Comparison of ENCODE assay signal across 32 cellular contexts in genomic region chr9:108259917-108260675, GRCh38.
DNase-seq lines count a peak whose midpoint lies in the region; ATAC-seq and TF ChIP-seq lines count a peak whose summit lies in the region.
"Had no signal": no experiment of that assay in that cellular context is flagged by ENCODE, and none has a peak within 500 bp of the region (broad histone marks: within the 10 kb centered on the region; RNA-seq: fewer than 3 reads in every experiment).

No MANE protein-coding gene starts in this region.

- no peak overlapping the region for H3K27ac Mint-ChIP-seq in activated T-helper 1 cell treated with anti-CD3 and anti-CD28 coated beads, Interleukin-12 subunit alpha, Interleukin-12 subunit beta, Interleukin-2, Interleukin-4 antibody, amounts not matched to agents 30 ng/mL and 10 ng/mL and 1 ng/mL, durations not matched to agents 14 hours and 24 hours and 36 hours
- H3K27ac Mint-ChIP-seq: activated CD4-positive, alpha-beta memory T cell treated with anti-CD3 and anti-CD28 coated beads for 36 hours; activated T-helper 17 cell treated with anti-CD3 and anti-CD28 coated beads, Interleukin-2, amount 50 U/mL, for 72 hours; stimulated activated naive CD8-positive, alpha-beta T cell treated with anti-CD3 and anti-CD28 coated beads, Interleukin-15, amount 100 ng/mL, for 72 hours; T-helper 2 cell treated with Interferon-gamma antibody and Interleukin-4, amounts not matched to agents 5 μg/mL and 100 μg/mL, for 36 hours had no signal

- peak; percentile 88 for ATAC-seq in RWPE2 (ENCODE audit: low read depth)
- ATAC-seq: activated T-helper 17 cell treated with anti-CD3 and anti-CD28 coated beads, Interleukin-2, amount 50 U/mL, for 72 hours; gastroesophageal sphincter; HepG2; left cardiac atrium; pancreas; stimulated activated naive CD8-positive, alpha-beta T cell treated with anti-CD3 and anti-CD28 coated beads, Interleukin-15, amount 100 ng/mL, for 72 hours had no signal

- intact Hi-C loops in activated T-helper 1 cell treated with anti-CD3 and anti-CD28 coated beads, Interleukin-12 subunit alpha, Interleukin-12 subunit beta, Interleukin-2, Interleukin-4 antibody, amounts not matched to agents 30 ng/mL and 10 ng/mL and 1 ng/mL, durations not matched to agents 14 hours and 24 hours and 36 hours (cut with micrococcal nuclease), result no loop called here

- H3K4me3 ChIP-seq in RWPE2 (ENCODE audit: severe bottlenecking) (no peak overlapping the region), fibroblast of mammary gland (ENCODE audit: control insufficient read depth, low read depth, low read length) (no peak overlapping the region), brain microvascular endothelial cell (ENCODE audit: low read depth, low read length) (no peak overlapping the region)
- H3K4me3 ChIP-seq: gastroesophageal sphincter, hepatocyte, pancreas, right atrium auricular region, thyroid gland, uterus had no signal

- H3K36me3 Mint-ChIP-seq in activated T-helper 1 cell treated with anti-CD3 and anti-CD28 coated beads, Interleukin-12 subunit alpha, Interleukin-12 subunit beta, Interleukin-2, Interleukin-4 antibody, amounts not matched to agents 30 ng/mL and 10 ng/mL and 1 ng/mL, durations not matched to agents 14 hours and 24 hours and 36 hours (ENCODE audit: low read depth), result no peaks in the 10 kb centered on the region
- H3K36me3 Mint-ChIP-seq: activated CD4-positive, alpha-beta memory T cell treated with anti-CD3 and anti-CD28 coated beads for 36 hours had no signal

- H3K9me3 ChIP-seq in RWPE2 (ENCODE audit: severe bottlenecking), result no peaks in the 10 kb centered on the region
- H3K9me3 ChIP-seq: gastroesophageal sphincter, pancreas, right atrium auricular region, thyroid gland, uterus had no signal

- peaks cover 14% of the 10 kb centered on the region for H3K4me1 ChIP-seq in RWPE2 (ENCODE audit: insufficient read depth, poor library complexity, severe bottlenecking)
- H3K4me1 ChIP-seq: gastroesophageal sphincter, pancreas, right atrium auricular region, thyroid gland, uterus had no signal

- H3K27ac ChIP-seq in RWPE2 (ENCODE audit: poor library complexity, severe bottlenecking), result peak overlapping the region; percentile 72
- no peak overlapping the region for H3K27ac ChIP-seq in brain microvascular endothelial cell
- H3K27ac ChIP-seq: gastroesophageal sphincter, hepatocyte, pancreas, right atrium auricular region, thyroid gland, uterus had no signal

- H3K27me3 Mint-ChIP-seq in activated T-helper 1 cell treated with anti-CD3 and anti-CD28 coated beads, Interleukin-12 subunit alpha, Interleukin-12 subunit beta, Interleukin-2, Interleukin-4 antibody, amounts not matched to agents 30 ng/mL and 10 ng/mL and 1 ng/mL, durations not matched to agents 14 hours and 24 hours and 36 hours (ENCODE audit: insufficient read depth), result no peaks in the 10 kb centered on the region
- H3K27me3 Mint-ChIP-seq: activated CD4-positive, alpha-beta memory T cell treated with anti-CD3 and anti-CD28 coated beads for 36 hours; activated T-helper 17 cell treated with anti-CD3 and anti-CD28 coated beads, Interleukin-2, amount 50 U/mL, for 72 hours; stimulated activated naive CD8-positive, alpha-beta T cell treated with anti-CD3 and anti-CD28 coated beads, Interleukin-15, amount 100 ng/mL, for 72 hours had no signal

- no peak for TF ChIP-seq CTCF in RWPE2 (IDR thresholded peaks at IDR 0.05; ENCODE audit: poor library complexity, severe bottlenecking)
- TF ChIP-seq CTCF in fibroblast of mammary gland (conservative IDR thresholded peaks at IDR 0.05; ENCODE audit: control insufficient read depth, insufficient read depth, low read depth, low read length), result no peak
- no peak for TF ChIP-seq CTCF in brain microvascular endothelial cell (IDR thresholded peaks at IDR 0.05; ENCODE audit: low read depth, low read length, missing control alignments)

- H3K27me3 ChIP-seq in RWPE2 (ENCODE audit: insufficient read depth, poor library complexity, severe bottlenecking) (no peaks in the 10 kb centered on the region), brain microvascular endothelial cell (replicated peaks) (no peaks in the 10 kb centered on the region)
- H3K27me3 ChIP-seq: gastroesophageal sphincter, hepatocyte, pancreas, right atrium auricular region, thyroid gland, uterus had no signal

- H3K4me3 Mint-ChIP-seq in activated T-helper 1 cell treated with anti-CD3 and anti-CD28 coated beads, Interleukin-12 subunit alpha, Interleukin-12 subunit beta, Interleukin-2, Interleukin-4 antibody, amounts not matched to agents 30 ng/mL and 10 ng/mL and 1 ng/mL, durations not matched to agents 14 hours and 24 hours and 36 hours, result no peak overlapping the region
- H3K4me3 Mint-ChIP-seq: activated CD4-positive, alpha-beta memory T cell treated with anti-CD3 and anti-CD28 coated beads for 36 hours; activated T-helper 17 cell treated with anti-CD3 and anti-CD28 coated beads, Interleukin-2, amount 50 U/mL, for 72 hours; neural crest cell; stimulated activated naive CD8-positive, alpha-beta T cell treated with anti-CD3 and anti-CD28 coated beads, Interleukin-15, amount 100 ng/mL, for 72 hours; T-helper 2 cell treated with Interferon-gamma antibody and Interleukin-4, amounts not matched to agents 5 μg/mL and 100 μg/mL, for 36 hours had no signal

- H3K36me3 ChIP-seq in RWPE2 (ENCODE audit: low read depth) (no peaks in the 10 kb centered on the region), brain microvascular endothelial cell (replicated peaks) (no peaks in the 10 kb centered on the region)
- H3K36me3 ChIP-seq: gastroesophageal sphincter, pancreas, right atrium auricular region, thyroid gland, uterus had no signal

- in situ Hi-C loops in brain microvascular endothelial cell (cut with HindIII; ENCODE audit: low pct_ligation_motif_present, low sequenced_read_pairs), result no loop called here

- no peaks in the 10 kb centered on the region for H3K9me3 Mint-ChIP-seq in activated T-helper 1 cell treated with anti-CD3 and anti-CD28 coated beads, Interleukin-12 subunit alpha, Interleukin-12 subunit beta, Interleukin-2, Interleukin-4 antibody, amounts not matched to agents 30 ng/mL and 10 ng/mL and 1 ng/mL, durations not matched to agents 14 hours and 24 hours and 36 hours
- H3K9me3 Mint-ChIP-seq: activated CD4-positive, alpha-beta memory T cell treated with anti-CD3 and anti-CD28 coated beads for 36 hours; stimulated activated naive CD8-positive, alpha-beta T cell treated with anti-CD3 and anti-CD28 coated beads, Interleukin-15, amount 100 ng/mL, for 72 hours; T-helper 2 cell treated with Interferon-gamma antibody and Interleukin-4, amounts not matched to agents 5 μg/mL and 100 μg/mL, for 36 hours had no signal

- DNase-seq in EL (peak; percentile 19), RWPE2 (ENCODE audit: low spot score) (no peak), fibroblast of mammary gland (ENCODE audit: low read depth) (peak; percentile 11), renal cortical epithelial cell (ENCODE audit: low read depth) (peak; percentile 28), SIG-M5 treated with dmso at 0.1 percent for 504 hours (lab: John Stamatoyannopoulos, UW; ENCODE audit: unreplicated experiment) (no peak), NCI-H446 (lab: John Stamatoyannopoulos, UW) (no peak), brain microvascular endothelial cell (no peak)
- no peak for DNase-seq in activated T-helper 1 cell treated with anti-CD3 and anti-CD28 coated beads, Interleukin-12 subunit alpha, Interleukin-12 subunit beta, Interleukin-2, Interleukin-4 antibody, amounts not matched to agents 30 ng/mL and 10 ng/mL and 1 ng/mL, durations not matched to agents 14 hours and 24 hours and 36 hours (ENCODE audit: low spot score)
- DNase-seq: activated CD4-positive, alpha-beta memory T cell treated with anti-CD3 and anti-CD28 coated beads for 36 hours; activated CD4-positive, alpha-beta T cell treated with anti-CD3 and anti-CD28 coated beads for 1 hour; activated CD8-positive, alpha-beta memory T cell treated with anti-CD3 and anti-CD28 coated beads, Interleukin-2, amount 50 U/mL, for 48 hours; activated naive CD4-positive, alpha-beta T cell treated with anti-CD3 and anti-CD28 coated beads, Interleukin-2, amount 50 U/mL, for 16 hours; amniotic stem cell; DMS153; effector CD4-positive, alpha-beta T cell; left cardiac atrium; MV-4-11; NCI-H1436 treated with DMSO at 0.1 percent for 48 hours; NCI-H226; pancreas; SHP77 treated with DMSO at 0.1 percent for 48 hours; stimulated activated CD4-positive, alpha-beta T cell treated with anti-CD3 and anti-CD28 coated beads, Interleukin-1b, Interleukin-23, amount 100 ng/mL, for 48 hours; stimulated activated naive CD8-positive, alpha-beta T cell treated with anti-CD3 and anti-CD28 coated beads, Interleukin-15, amount 100 ng/mL, for 72 hours; thyroid gland; uterus had no signal

- no peaks in the 10 kb centered on the region for H3K4me1 Mint-ChIP-seq in activated T-helper 1 cell treated with anti-CD3 and anti-CD28 coated beads, Interleukin-12 subunit alpha, Interleukin-12 subunit beta, Interleukin-2, Interleukin-4 antibody, amounts not matched to agents 30 ng/mL and 10 ng/mL and 1 ng/mL, durations not matched to agents 14 hours and 24 hours and 36 hours (ENCODE audit: low read depth)
- H3K4me1 Mint-ChIP-seq: activated T-helper 17 cell treated with anti-CD3 and anti-CD28 coated beads, Interleukin-2, amount 50 U/mL, for 72 hours; neural crest cell; stimulated activated naive CD8-positive, alpha-beta T cell treated with anti-CD3 and anti-CD28 coated beads, Interleukin-15, amount 100 ng/mL, for 72 hours had no signal

Comparison
In these comparisons a context has a peak if more than half of its experiments do, and no peak if none do; other contexts are left out.
1. DNase-seq: peak in EL (single experiment), fibroblast of mammary gland (single experiment) and renal cortical epithelial cell (single experiment); none in RWPE2 (single experiment), SIG-M5 treated with dmso at 0.1 percent for 504 hours (single experiment), NCI-H446 (0 of 2), brain microvascular endothelial cell (single experiment) and activated T-helper 1 cell treated with anti-CD3 and anti-CD28 coated beads, Interleukin-12 subunit alpha, Interleukin-12 subunit beta, Interleukin-2, Interleukin-4 antibody, amounts not matched to agents 30 ng/mL and 10 ng/mL and 1 ng/mL, durations not matched to agents 14 hours and 24 hours and 36 hours (single experiment).